ENCODE assay signal across 22 cellular contexts in the genomic region with DNA sequence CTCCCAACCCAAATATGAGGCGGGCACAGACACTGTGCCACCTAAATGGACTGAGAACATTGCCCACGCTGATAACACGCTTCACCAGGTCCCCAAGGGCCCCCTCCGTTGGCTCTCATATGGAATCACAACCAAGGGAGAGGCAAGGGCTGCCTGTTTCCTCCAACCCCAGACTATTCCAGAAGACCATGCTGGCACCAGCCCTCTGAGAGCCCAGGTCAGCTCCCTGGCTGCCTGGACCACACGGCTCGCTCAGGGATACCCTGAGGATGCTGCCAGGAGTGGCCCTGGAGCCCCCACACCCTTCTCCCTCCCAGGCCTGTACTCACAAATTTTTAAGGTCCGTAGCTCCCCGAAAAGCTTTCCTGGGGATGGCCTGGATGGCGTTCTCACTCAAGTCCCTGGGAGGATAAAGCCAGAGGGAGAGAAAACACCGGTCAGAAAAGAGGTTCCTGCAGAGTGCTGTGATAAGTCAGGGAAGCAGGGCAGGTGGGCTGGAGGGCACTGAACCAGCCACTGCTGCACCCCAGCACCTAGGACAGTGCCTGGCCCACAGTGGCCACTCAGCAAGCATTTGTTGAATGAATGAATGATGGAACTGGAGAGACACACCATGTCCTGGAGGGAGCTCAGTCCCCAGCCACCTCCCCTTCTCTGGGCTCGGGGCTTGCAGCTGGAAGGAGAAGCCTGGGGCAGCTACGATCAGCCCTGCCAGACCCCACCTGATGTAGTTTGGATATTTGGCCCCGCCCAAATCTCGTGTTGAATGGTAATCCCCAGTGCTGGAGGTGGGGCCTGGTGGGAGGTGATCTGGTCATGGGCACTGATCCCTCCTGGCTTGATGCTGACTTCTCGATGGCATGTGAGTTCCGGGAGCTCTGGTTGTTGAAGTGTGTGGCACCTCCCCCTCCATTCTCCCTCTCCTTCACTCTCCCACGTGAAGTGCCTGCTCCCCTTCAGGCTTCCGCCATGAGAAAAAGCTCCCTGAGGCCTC.
DNase-seq lines count a peak whose midpoint lies in the region; ATAC-seq, FAIRE-seq and TF ChIP-seq lines count a peak whose summit lies in the region.
"Had no signal": no experiment of that assay in that cellular context is flagged by ENCODE, and none has a peak within 500 bp of the region (broad histone marks: within the 10 kb centered on the region; RNA-seq: fewer than 3 reads in every experiment).

No MANE protein-coding gene starts in this region.

- H3K27ac ChIP-seq in H1 (ENCODE audit: low read depth, low read length) (no peak overlapping the region), spleen (no peak overlapping the region), OCI-LY7 (ENCODE audit: low read depth, low read length, poor library complexity, severe bottlenecking) (no peak overlapping the region)
- H3K27ac ChIP-seq: BLaER1, GM23248, Peyer's patch had no signal

- no peak overlapping the region for H3K18ac ChIP-seq in H1 (ENCODE audit: extremely low read depth, low read length)

- H3K36me3 ChIP-seq in H1 (ENCODE audit: control insufficient read depth in 2 of 4, insufficient read depth in 4 of 4, low read length in 3 of 4), result no peaks in the 10 kb centered on the region
- no peaks in the 10 kb centered on the region for H3K36me3 ChIP-seq in spleen
- no peaks in the 10 kb centered on the region for H3K36me3 ChIP-seq in OCI-LY7 (ENCODE audit: insufficient read depth, low read length)
- H3K36me3 ChIP-seq: BLaER1, Peyer's patch had no signal

- no peak overlapping the region for H2BK15ac ChIP-seq in H1 (ENCODE audit: low read length)

- no peak overlapping the region for H3K9ac ChIP-seq in H1 (replicated peaks in 1 of 4; ENCODE audit: extremely low read depth in 1 of 4, low read depth in 3 of 4, low read length in 3 of 4)
- H3K9ac ChIP-seq: BLaER1, GM23248, SK-N-SH had no signal

- H3K27me3 ChIP-seq in H1 (replicated peaks in 1 of 4; ENCODE audit: control insufficient read depth in 3 of 4, extremely low read depth in 1 of 4, insufficient read depth in 3 of 4, low read length in 3 of 4), result no peaks in the 10 kb centered on the region; a peak in 1 of 7 replicates
- peaks cover 0 to 54% (median 0%) of the 10 kb centered on the region in 7 donors for H3K27me3 ChIP-seq in spleen (replicated peaks in 1 of 7)
- H3K27me3 ChIP-seq: BLaER1, Peyer's patch had no signal

- no peak overlapping the region for H3K56ac ChIP-seq in H1 (replicated peaks; ENCODE audit: insufficient read length, low read depth, low read length)

- TF ChIP-seq CTCF in H1 (IDR thresholded peaks at IDR 0.05; ENCODE audit: control extremely low read depth in 1 of 3, insufficient read depth in 1 of 3, low read depth in 1 of 3, low read length in 3 of 3) (no peak), spleen (IDR thresholded peaks at IDR 0.05 in 8 of 11, conservative IDR thresholded peaks at IDR 0.05 in 3 of 11) (no peak), OCI-LY7 (conservative IDR thresholded peaks at IDR 0.05; ENCODE audit: low read length) (no peak)

- TF ChIP-seq POLR2A in H1 (IDR thresholded peaks at IDR 0.05; ENCODE audit: control extremely low read depth in 1 of 2, low read depth in 2 of 2, low read length in 2 of 2) (no peak), spleen (IDR thresholded peaks at IDR 0.05) (no peak)

- H4K20me1 ChIP-seq in H1 (replicated peaks in 1 of 2; ENCODE audit: control insufficient read depth in 1 of 2, insufficient read depth in 2 of 2, low read length in 2 of 2) (no peaks in the 10 kb centered on the region), OCI-LY7 (ENCODE audit: insufficient read depth, low read length) (no peaks in the 10 kb centered on the region)
- H4K20me1 ChIP-seq: BLaER1 had no signal

- TF ChIP-seq RAD21 in H1 (IDR thresholded peaks at IDR 0.05 in 1 of 2, conservative IDR thresholded peaks at IDR 0.05 in 1 of 2; ENCODE audit: low read depth in 2 of 2, low read length in 2 of 2), result no peak

- DNase-seq in NCI-H526 (lab: John Stamatoyannopoulos, UW), result peak; percentile 9 to 55
- DNase-seq in NCI-H526 treated with DMSO at 0.1 percent for 48 hours (lab: John Stamatoyannopoulos, UW), result no peak
- peak; percentile 39 for DNase-seq in NAMALWA (ENCODE audit: low spot score)
- no peak for DNase-seq in H1 (ENCODE audit: low read depth in 1 of 2, low spot score in 2 of 2)
- DNase-seq in spleen, result peak; percentile 37
- no peak for DNase-seq in OCI-LY7 (ENCODE audit: low spot score)
- DNase-seq in HPDE6-E6E7 (ENCODE audit: extremely low spot score), result no peak
- DNase-seq: CD8-positive, alpha-beta T cell; DMS79; MV-4-11; NCI-H1436; NCI-H446 treated with DMSO at 0.1 percent for 48 hours; NCI-H774; Peyer's patch; SK-N-SH; T-helper 1 cell had no signal

- H2AFZ ChIP-seq in H1 (ENCODE audit: low read length) (no peak overlapping the region), OCI-LY7 (ENCODE audit: low read length) (no peak overlapping the region)
- H2AFZ ChIP-seq: GM23248 had no signal

- no peak overlapping the region for H4K5ac ChIP-seq in H1 (ENCODE audit: insufficient read length, low read depth, low read length)

- no peak overlapping the region for H4K8ac ChIP-seq in H1 (ENCODE audit: extremely low read depth, insufficient read depth, low read length)

- no peaks in the 10 kb centered on the region for H3K79me2 ChIP-seq in H1 (ENCODE audit: control insufficient read depth in 1 of 2, insufficient read depth in 2 of 2, low read length in 2 of 2)
- no peaks in the 10 kb centered on the region for H3K79me2 ChIP-seq in OCI-LY7 (ENCODE audit: insufficient read depth, low read depth, low read length)

- FAIRE-seq in H1 (lab: Jason Lieb, UNC), result no peak
- FAIRE-seq: A204.1, D721Med had no signal

- no peak overlapping the region for H2BK120ac ChIP-seq in H1 (replicated peaks; ENCODE audit: low read depth, low read length)

- no TSS peak for BruUV-seq in OCI-LY7 (replicated peaks; lab: Mats Ljungman, UMichigan)

- CTCF ChIA-PET in H1 (lab: Charles Lee; ENCODE audit: partially characterized antibody), result interaction anchor here (0.7 to 42.3 kb wide), 13 partner anchors 8 to 425 kb away, joined by 3 to 1348 read pairs (median 6); a partner anchor contains a TSS
- CTCF ChIA-PET in OCI-LY7 (lab: Charles Lee; ENCODE audit: unreplicated experiment), result no interaction called here

- no peak overlapping the region; a peak in 1 of 8 replicates for H3K4me3 ChIP-seq in H1 (ENCODE audit: extremely low read depth in 1 of 4, insufficient read depth in 2 of 4, low read depth in 3 of 4, low read length in 4 of 4)
- H3K4me3 ChIP-seq in spleen, result no peak overlapping the region
- H3K4me3 ChIP-seq in OCI-LY7 (ENCODE audit: low read depth, low read length, poor library complexity, severe bottlenecking), result no peak overlapping the region
- H3K4me3 ChIP-seq: BLaER1, GM23248, Peyer's patch had no signal

- H3K4me2 ChIP-seq in H1 (ENCODE audit: insufficient read depth in 1 of 2, low read depth in 2 of 2, low read length in 2 of 2), result no peak overlapping the region
- H3K4me2 ChIP-seq in OCI-LY7 (ENCODE audit: low read length), result no peak overlapping the region
- H3K4me2 ChIP-seq: BLaER1, SK-N-SH had no signal

- peaks cover 0 to 12% (median 7%) of the 10 kb centered on the region in 4 experiments; a peak in 5 of 7 replicates for H3K4me1 ChIP-seq in H1 (replicated peaks in 1 of 4; ENCODE audit: control insufficient read depth in 3 of 4, insufficient read depth in 4 of 4, low read length in 3 of 4)
- no peaks in the 10 kb centered on the region for H3K4me1 ChIP-seq in spleen
- H3K4me1 ChIP-seq in OCI-LY7 (ENCODE audit: insufficient read depth, low read length, poor library complexity, severe bottlenecking), result no peaks in the 10 kb centered on the region
- H3K4me1 ChIP-seq: Peyer's patch had no signal

- H2BK12ac ChIP-seq in H1 (ENCODE audit: low read depth, low read length), result 0 out of 2 replicates have a peak overlapping the region, but pooled peaks have one; percentile 12

- no peak overlapping the region for H3K23ac ChIP-seq in H1 (ENCODE audit: insufficient read length)

- POLR2A ChIA-PET in H1 (lab: Charles Lee; ENCODE audit: partially characterized antibody), result interaction anchor here (0.5 to 0.8 kb wide), 2 partner anchors 9 to 40 kb away, joined by 3 read pairs; no protein-coding TSS in a partner anchor
- POLR2A ChIA-PET in OCI-LY7 (lab: Charles Lee), result no interaction called here

- WGBS in H1 (ENCODE audit: extremely low coverage in 1 of 2, insufficient coverage in 1 of 2, insufficient read length in 1 of 2, insufficient replicate concordance in 2 of 2, low coverage in 1 of 2, low lambda C conversion rate in 2 of 2, missing lambda C conversion rate in 1 of 2), 2 experiments, result 78% methylated on average over 18 of the region's 18 CpGs; no CpG with 5 or more reads in 1 of the 2 experiments
- 67 to 74% (median 71%) methylated on average over 14 to 18 of the region's 18 CpGs for WGBS in spleen, 5 donors

- no peak overlapping the region for H2BK5ac ChIP-seq in H1 (ENCODE audit: low read depth, low read length)

- H4K91ac ChIP-seq in H1 (replicated peaks; ENCODE audit: insufficient read length, low read length), result no peak overlapping the region

- no peak overlapping the region for H3K4ac ChIP-seq in H1 (replicated peaks; ENCODE audit: insufficient read length, low read depth, low read length)

- no peaks in the 10 kb centered on the region for H3K79me1 ChIP-seq in H1 (ENCODE audit: low read depth, low read length)

- no peaks in the 10 kb centered on the region for H3K23me2 ChIP-seq in H1 (ENCODE audit: low read depth, low read length)

- no peak overlapping the region; the same call in 1 of the 2 replicates for H2AK5ac ChIP-seq in H1 (ENCODE audit: low read depth, low read length)

- intact Hi-C loops in spleen (cut with DNase I; ENCODE audit: low total_unique reads), result no loop called here
- intact Hi-C loops in OCI-LY7 (cut with micrococcal nuclease; ENCODE audit: unreplicated experiment), result no loop called here

- TF ChIP-seq EP300 in H1 (IDR thresholded peaks at IDR 0.05; ENCODE audit: borderline replicate concordance in 1 of 2, low read depth in 2 of 2, low read length in 2 of 2), result no peak

- H3K9me2 ChIP-seq in OCI-LY7 (ENCODE audit: insufficient read depth, low read length), result no peaks in the 10 kb centered on the region
- H3K9me2 ChIP-seq: SK-N-SH had no signal

- no peak overlapping the region for H2BK20ac ChIP-seq in H1 (ENCODE audit: low read length)

- no peak overlapping the region for H3K14ac ChIP-seq in H1 (ENCODE audit: insufficient read length)

- H3K9me3 ChIP-seq in H1 (ENCODE audit: insufficient read depth in 2 of 2, low read depth in 1 of 2, low read length in 1 of 2) (0 out of 4 replicates have a peak, but pooled peaks cover 0 to 3% of the 10 kb centered on the region in 2 experiments), spleen (peaks cover 0 to 6% (median 0%) of the 10 kb centered on the region in 8 donors), OCI-LY7 (ENCODE audit: low read length) (no peaks in the 10 kb centered on the region)
- H3K9me3 ChIP-seq: Peyer's patch, SK-N-SH had no signal

- ATAC-seq in HG03280 (IDR thresholded peaks at IDR 0.05; ENCODE audit: unreplicated experiment), result no peak
- ATAC-seq: CD8-positive, alpha-beta T cell; Right ventricle myocardium inferior had no signal

Comparison
In these comparisons a context has a peak if more than half of its experiments do, and no peak if none do; other contexts are left out.
1. DNase-seq: peak in NCI-H526 (2 of 2), NAMALWA (single experiment) and spleen (single experiment); none in NCI-H526 treated with DMSO at 0.1 percent for 48 hours (single experiment), H1 (0 of 2), OCI-LY7 (single experiment) and HPDE6-E6E7 (single experiment).